In the genomic region with DNA sequence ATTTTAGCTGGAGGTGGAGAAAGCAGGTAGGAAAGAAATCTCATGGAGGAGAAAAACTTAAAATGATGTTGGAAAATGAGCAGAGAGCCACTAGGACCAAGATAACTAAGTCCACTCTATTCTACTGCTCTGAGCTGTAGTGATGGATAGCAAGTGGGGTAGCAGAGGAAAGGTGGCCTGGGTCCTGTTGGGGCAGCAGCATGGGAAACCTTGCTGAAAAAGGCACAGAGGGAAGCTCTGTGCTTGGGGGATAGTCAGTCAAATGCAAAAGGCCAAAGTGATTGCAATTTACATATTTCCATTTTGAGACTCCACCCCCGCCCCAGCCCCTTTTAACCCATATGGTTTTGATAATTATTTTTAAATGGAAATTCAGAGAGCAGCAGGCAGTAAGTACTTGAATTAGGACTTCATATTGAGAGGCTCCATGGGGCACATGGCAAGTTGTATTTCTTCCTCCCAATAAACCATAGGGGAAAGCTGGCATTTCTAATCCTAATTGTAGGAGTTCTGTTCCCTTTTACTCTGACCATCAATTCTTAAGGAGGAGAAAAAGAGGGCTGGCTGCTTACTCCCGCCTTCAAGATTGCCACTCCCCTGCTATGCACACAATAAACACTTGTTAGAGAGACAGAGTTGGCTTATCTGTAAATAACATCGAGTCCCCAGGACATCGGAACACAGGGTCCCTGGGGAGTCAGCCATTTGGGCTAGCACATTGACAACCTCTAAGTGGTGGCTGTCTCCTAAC, we compare ENCODE assay signal across 1 cellular context.
TF ChIP-seq lines count a peak whose summit lies in the region.

No MANE protein-coding gene starts in this region.

TF ChIP-seq in GM23338, 12 proteins besides CTCF, POLR2A, EP300 and RAD21 (continued from another document):
- peak; percentile 50; the same call in 1 of the 2 replicates for TF ChIP-seq ZNF462 (CRISPR knock-in tag; IDR thresholded peaks at IDR 0.05)
- no peak for TF ChIP-seq ZNF331 (CRISPR knock-in tag; IDR thresholded peaks at IDR 0.05; ENCODE audit: low read depth)
- no peak for TF ChIP-seq POLR2AphosphoS5 (IDR thresholded peaks at IDR 0.05; ENCODE audit: low read depth)
- TF ChIP-seq ZNF114 (CRISPR knock-in tag; IDR thresholded peaks at IDR 0.05), result no peak
- TF ChIP-seq CREB1 (CRISPR knock-in tag; IDR thresholded peaks at IDR 0.05; ENCODE audit: low read depth), result no peak
